Comparison of ENCODE assay signal across 9 cellular contexts in the genomic region with DNA sequence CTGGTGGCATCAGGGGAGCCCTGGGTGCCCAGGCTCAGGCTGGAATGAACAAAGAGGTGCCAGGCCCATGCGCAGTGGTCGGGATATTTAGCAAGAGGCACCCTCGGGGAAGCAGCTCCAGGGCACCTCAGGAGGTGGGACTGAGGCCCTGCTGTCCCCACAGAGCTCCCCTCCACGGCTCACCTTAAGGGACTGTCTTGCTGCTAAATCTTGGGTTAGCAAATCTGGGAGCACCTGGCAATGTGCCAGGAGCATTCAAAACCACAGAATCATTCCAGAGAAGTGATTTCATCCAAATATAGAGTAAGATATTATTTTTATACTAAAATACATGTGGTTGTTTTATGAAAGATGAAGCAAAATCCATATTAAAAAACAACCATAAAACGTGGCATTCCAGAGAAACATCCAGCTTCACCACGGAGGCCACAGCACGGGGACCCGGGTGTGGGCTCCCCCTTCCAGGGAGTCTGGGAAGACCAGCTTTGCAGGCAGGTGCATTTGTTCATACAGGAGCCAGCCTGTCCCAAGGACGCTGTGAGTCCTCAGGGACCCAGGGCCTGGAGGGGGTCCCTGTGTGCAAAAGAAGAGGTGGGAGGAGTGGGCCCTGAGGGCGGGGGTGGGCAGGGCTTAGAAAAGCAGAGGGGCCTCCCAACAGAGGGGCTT. TPM values are rescaled to one million over a fixed set of nuclear protein-coding genes. Genes with fewer than 3 reads are reported as not detected.
DNase-seq lines count a peak whose midpoint lies in the region; FAIRE-seq and TF ChIP-seq lines count a peak whose summit lies in the region.
"Had no signal": no experiment of that assay in that cellular context is flagged by ENCODE, and none has a peak within 500 bp of the region (broad histone marks: within the 10 kb centered on the region; RNA-seq: fewer than 3 reads in every experiment).

No MANE protein-coding gene starts in this region.

- H3K4me1 ChIP-seq in astrocyte (ENCODE audit: insufficient read depth, low read length) (peaks cover 20% of the 10 kb centered on the region), spleen (peaks cover 9 to 37% (median 26%) of the 10 kb centered on the region in 6 donors)

- TF ChIP-seq POLR2A in spleen (IDR thresholded peaks at IDR 0.05) (no peak), GM12892 (IDR thresholded peaks at IDR 0.05; ENCODE audit: low read depth, low read length) (no peak)

- H3K79me2 ChIP-seq in astrocyte (ENCODE audit: insufficient read depth, low read length): no peaks in the 10 kb centered on the region

- H3K4me3 Mint-ChIP-seq in HFFc6: no peak overlapping the region
- no peak overlapping the region for H3K4me3 Mint-ChIP-seq in astrocyte (ENCODE audit: unreplicated experiment)

- H3K9ac ChIP-seq in astrocyte (ENCODE audit: low read length): peak overlapping the region; percentile 17

- FAIRE-seq in astrocyte (lab: Jason Lieb, UNC) (no peak), GM12892 (lab: Jason Lieb, UNC) (no peak)

- H3K9me3 ChIP-seq in astrocyte (ENCODE audit: insufficient read depth, low read depth, low read length) (no peaks in the 10 kb centered on the region), spleen (no peaks in the 10 kb centered on the region)

- H3K36me3 Mint-ChIP-seq in HFFc6 (ENCODE audit: low read depth) (no peaks in the 10 kb centered on the region), astrocyte (ENCODE audit: low read depth, unreplicated experiment) (peaks cover 10% of the 10 kb centered on the region)

- H3K4me3 ChIP-seq in astrocyte (ENCODE audit: insufficient read depth, low read depth, low read length): no peak overlapping the region
- no peak overlapping the region for H3K4me3 ChIP-seq in spleen

- H3K27me3 ChIP-seq in astrocyte (ENCODE audit: insufficient read depth, low read length): peaks cover 4% of the 10 kb centered on the region
- H3K27me3 ChIP-seq in spleen (replicated peaks in 1 of 7): no peaks in the 10 kb centered on the region

- no peak overlapping the region for H2AFZ ChIP-seq in astrocyte (ENCODE audit: low read depth, low read length)

- DNase-seq in HFFc6 (peak; percentile 56), astrocyte (ENCODE audit: low read depth) (peak; percentile 49), hepatic stellate cell (ENCODE audit: low spot score) (peak; percentile 79), spleen (peak; percentile 66), medulla oblongata (ENCODE audit: extremely low spot score) (no peak), nucleus accumbens (lab: John Stamatoyannopoulos, UW) (no peak), GM12892 (ENCODE audit: insufficient read length) (no peak), NCI-H774 (lab: John Stamatoyannopoulos, UW) (no peak)
- DNase-seq: stimulated activated CD4-positive, alpha-beta T cell treated with anti-CD3 and anti-CD28 coated beads, Interleukin-12 subunit alpha, Interleukin-12 subunit beta, amount 100 ng/mL, for 4 hours had no signal

- peak overlapping the region; percentile 46 for H3K4me2 ChIP-seq in astrocyte (ENCODE audit: low read length)

- TF ChIP-seq CTCF in HFFc6 (IDR thresholded peaks at IDR 0.05) (no peak; the same call in 1 of the 2 replicates), astrocyte (IDR thresholded peaks at IDR 0.05; ENCODE audit: insufficient read depth, low read depth, low read length) (no peak), spleen (IDR thresholded peaks at IDR 0.05 in 8 of 11, conservative IDR thresholded peaks at IDR 0.05 in 3 of 11) (no peak)

- WGBS in spleen, 5 donors: 77 to 88% (median 82%) methylated on average over 10 of the region's 10 CpGs

- intact Hi-C loops in spleen (cut with DNase I; ENCODE audit: low total_unique reads): no loop called here

- H3K4me1 Mint-ChIP-seq in HFFc6 (ENCODE audit: low read depth): peaks cover 25% of the 10 kb centered on the region
- peaks cover 13% of the 10 kb centered on the region for H3K4me1 Mint-ChIP-seq in astrocyte (ENCODE audit: low read depth, unreplicated experiment)

- H3K27ac ChIP-seq in astrocyte (ENCODE audit: low read depth, low read length): no peak overlapping the region
- H3K27ac ChIP-seq in spleen: peak overlapping the region in 5 of 8 donors; percentile 3 to 62 (median 51)

- peaks cover 4% of the 10 kb centered on the region for H4K20me1 ChIP-seq in astrocyte (ENCODE audit: insufficient read depth, low read length)

- H3K27ac Mint-ChIP-seq in HFFc6 (no peak overlapping the region), astrocyte (ENCODE audit: unreplicated experiment) (no peak overlapping the region)

- H3K27me3 Mint-ChIP-seq in HFFc6 (ENCODE audit: insufficient read depth) (peaks cover 5% of the 10 kb centered on the region; the same call in 1 of the 2 replicates), astrocyte (ENCODE audit: low read depth, unreplicated experiment) (no peaks in the 10 kb centered on the region)

- H3K36me3 ChIP-seq in astrocyte (ENCODE audit: insufficient read depth, low read length) (no peaks in the 10 kb centered on the region), spleen (peaks cover 0 to 98% (median 29%) of the 10 kb centered on the region in 6 donors)

- H3K9me3 Mint-ChIP-seq in HFFc6 (no peaks in the 10 kb centered on the region), astrocyte (ENCODE audit: unreplicated experiment) (no peaks in the 10 kb centered on the region)

RNA-seq across cellular contexts. Expression of gene HS1BP3, which starts 16.3 kb away (rescaled TPM):
- total RNA-seq in HFFc6 (2021; fragmentation: NEBNext Ultra II Directional; extraction: Animal tissue kit (Norgen Biotek cat#: 25700)): 10 to 100 TPM; 12.7 to 17.3 (median 15.8) TPM
- total RNA-seq in astrocyte: 20.7 and 21.0 TPM in 2 replicates
- 10 to 100 TPM; 21.1 to 38.0 (median 31.3) TPM for total RNA-seq in spleen
- polyA plus RNA-seq in spleen: 10 to 100 TPM in 2 of 3 donors, 1 to 10 TPM in 1; 8.8 to 23.5 (median 13.8) TPM
- polyA plus RNA-seq in GM12892 (2012; ENCODE audit: missing spikeins): 7.3 TPM

RNA-seq across cellular contexts. Expression of gene GDF7, which starts 32.4 kb away (rescaled TPM):
- total RNA-seq in HFFc6 (2021; fragmentation: NEBNext Ultra II Directional; extraction: Animal tissue kit (Norgen Biotek cat#: 25700)): under 1 TPM in 1 of 6 experiments, not detected in 5; 0.05 TPM
- total RNA-seq in astrocyte (0.91 and 1.9 TPM in 2 replicates), spleen (1 to 10 TPM in 6 of 7 donors, under 1 TPM in 1; 0.83 to 3.8 (median 2.0) TPM)
- 1 to 10 TPM in 1 of 3 donors, under 1 TPM in 2; 0.87 to 1.8 (median 0.89) TPM for polyA plus RNA-seq in spleen
- polyA plus RNA-seq in GM12892 (2012; ENCODE audit: missing spikeins): 0.19 TPM

Comparison
In these comparisons a context has a peak if more than half of its experiments do, and no peak if none do; other contexts are left out.
1. DNase-seq: peak in HFFc6 (single experiment), astrocyte (single experiment), hepatic stellate cell (single experiment) and spleen (single experiment); none in medulla oblongata (single experiment), nucleus accumbens (0 of 56), GM12892 (single experiment) and NCI-H774 (single experiment).